ENCODE assay signal across 17 cellular contexts in the genomic region with DNA sequence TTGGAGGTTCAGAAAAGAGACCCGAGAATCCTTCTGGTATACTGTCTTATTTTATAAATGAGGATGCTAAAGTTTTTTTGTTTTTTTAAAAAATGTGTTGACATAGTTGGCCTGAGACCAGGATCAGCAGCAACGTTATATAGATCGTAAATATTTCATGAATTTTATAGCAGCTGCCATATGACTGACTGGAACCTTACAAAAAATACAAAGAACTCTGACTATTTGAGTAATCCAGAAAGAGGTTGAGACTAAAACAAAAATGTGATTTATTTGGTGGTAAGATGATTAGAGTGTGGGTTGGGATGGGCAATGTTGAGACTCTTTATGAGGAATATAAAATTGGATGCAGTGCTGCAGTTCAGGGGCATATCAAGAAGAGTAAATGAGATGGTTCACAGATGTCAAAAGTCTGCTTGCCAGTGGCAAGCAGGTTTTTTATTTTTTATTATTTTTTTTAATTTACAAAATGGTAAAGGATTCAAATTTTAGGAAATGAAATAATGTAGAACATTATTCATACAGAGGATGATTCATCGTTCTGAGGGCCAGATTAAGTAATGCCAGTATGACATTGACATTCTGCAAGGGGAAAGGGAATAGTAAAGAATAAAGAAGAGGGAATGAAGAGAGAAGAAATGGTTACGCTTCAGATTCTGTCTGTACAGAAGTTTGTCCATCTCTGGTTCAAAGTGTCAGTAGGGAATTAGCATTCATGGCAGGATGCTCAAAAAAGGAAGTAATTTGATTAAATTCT. TPM values are rescaled to one million over a fixed set of nuclear protein-coding genes. Genes with fewer than 3 reads are reported as not detected.
DNase-seq lines count a peak whose midpoint lies in the region; TF ChIP-seq lines count a peak whose summit lies in the region.
"Had no signal": no experiment of that assay in that cellular context is flagged by ENCODE, and none has a peak within 500 bp of the region (broad histone marks: within the 10 kb centered on the region; RNA-seq: fewer than 3 reads in every experiment).

No MANE protein-coding gene starts in this region.

- peaks cover 30% of the 10 kb centered on the region for H3K36me3 Mint-ChIP-seq in activated naive CD8-positive, alpha-beta T cell treated with anti-CD3 and anti-CD28 coated beads for 36 hours
- H3K36me3 Mint-ChIP-seq in immature natural killer cell: peaks cover 0 to 17% (median 7%) of the 10 kb centered on the region in 3 donors

- H3K9me3 ChIP-seq in HEK293 (ENCODE audit: control insufficient read depth, insufficient read depth, low read depth, low read length): no peaks in the 10 kb centered on the region
- H3K9me3 ChIP-seq: right atrium auricular region had no signal

- H3K27ac Mint-ChIP-seq in activated naive CD8-positive, alpha-beta T cell treated with anti-CD3 and anti-CD28 coated beads for 36 hours: peak overlapping the region; percentile 10
- H3K27ac Mint-ChIP-seq in immature natural killer cell: peak overlapping the region in 4 of 6 donors; percentile 19 to 65 (median 53)
- H3K27ac Mint-ChIP-seq: activated CD4-positive, alpha-beta memory T cell treated with anti-CD3 and anti-CD28 coated beads, Interleukin-2, amount 10 ng/mL, durations not matched to agents 7 days and 5 days; activated naive CD4-positive, alpha-beta T cell treated with anti-CD3 and anti-CD28 coated beads, Interleukin-2, amount 10 ng/mL, durations not matched to agents 7 days and 5 days; dendritic cell treated with granulocyte-macrophage colony-stimulating factor and Interleukin-4, amounts not matched to agents 40 ng/mL and 50 ng/mL, for 4 days; T-helper 1 cell treated with Interleukin-12 subunit alpha and Interleukin-12 subunit beta and Interleukin-4 antibody, amounts not matched to agents 30 μg/mL and 1 μg/mL, for 36 hours had no signal

- DNase-seq in AG10803 (ENCODE audit: low read depth): peak; percentile 34
- no peak for DNase-seq in activated naive CD8-positive, alpha-beta T cell treated with anti-CD3 and anti-CD28 coated beads for 36 hours
- no peak for DNase-seq in immature natural killer cell
- no peak for DNase-seq in stimulated activated CD4-positive, alpha-beta T cell treated with anti-CD3 and anti-CD28 coated beads, Interleukin-12 subunit alpha, Interleukin-12 subunit beta, amount 100 ng/mL, for 4 hours
- no peak for DNase-seq in GM19240 (ENCODE audit: insufficient read length, low spot score)
- no peak for DNase-seq in central memory CD4-positive, alpha-beta T cell
- no peak for DNase-seq in posterior cingulate gyrus
- DNase-seq: activated CD4-positive, alpha-beta memory T cell treated with anti-CD3 and anti-CD28 coated beads, Interleukin-2, amount 10 ng/mL, durations not matched to agents 7 days and 5 days; activated naive CD4-positive, alpha-beta T cell treated with anti-CD3 and anti-CD28 coated beads, Interleukin-2, amount 10 ng/mL, durations not matched to agents 7 days and 5 days; CD8-positive, alpha-beta memory T cell; kidney; NCI-H1417 treated with DMSO at 0.1 percent for 48 hours; NCI-H510A had no signal

- POLR2A ChIA-PET in HEK293 (lab: Yijun Ruan, JAX): no interaction called here

- no peak overlapping the region for H3K27ac ChIP-seq in HEK293 (ENCODE audit: extremely low read depth, low read depth, low read length)
- H3K27ac ChIP-seq: right atrium auricular region had no signal

- H3K4me1 ChIP-seq in HEK293 (ENCODE audit: control insufficient read depth, insufficient read depth, low read length): no peaks in the 10 kb centered on the region

- H3K27me3 Mint-ChIP-seq in activated naive CD8-positive, alpha-beta T cell treated with anti-CD3 and anti-CD28 coated beads for 36 hours: no peaks in the 10 kb centered on the region
- peaks cover 0 to 3% (median 0%) of the 10 kb centered on the region in 3 donors for H3K27me3 Mint-ChIP-seq in immature natural killer cell (ENCODE audit: low read depth in 3 of 3)
- H3K27me3 Mint-ChIP-seq: activated CD4-positive, alpha-beta memory T cell treated with anti-CD3 and anti-CD28 coated beads, Interleukin-2, amount 10 ng/mL, durations not matched to agents 7 days and 5 days; activated naive CD4-positive, alpha-beta T cell treated with anti-CD3 and anti-CD28 coated beads, Interleukin-2, amount 10 ng/mL, durations not matched to agents 7 days and 5 days; CD8-positive, alpha-beta memory T cell; dendritic cell treated with granulocyte-macrophage colony-stimulating factor and Interleukin-4, amounts not matched to agents 40 ng/mL and 50 ng/mL, for 4 days had no signal

- H3K9me3 Mint-ChIP-seq in activated naive CD8-positive, alpha-beta T cell treated with anti-CD3 and anti-CD28 coated beads for 36 hours: no peaks in the 10 kb centered on the region
- H3K9me3 Mint-ChIP-seq in immature natural killer cell: no peaks in the 10 kb centered on the region
- H3K9me3 Mint-ChIP-seq: activated CD4-positive, alpha-beta memory T cell treated with anti-CD3 and anti-CD28 coated beads, Interleukin-2, amount 10 ng/mL, durations not matched to agents 7 days and 5 days; activated naive CD4-positive, alpha-beta T cell treated with anti-CD3 and anti-CD28 coated beads, Interleukin-2, amount 10 ng/mL, durations not matched to agents 7 days and 5 days; CD8-positive, alpha-beta memory T cell; dendritic cell treated with granulocyte-macrophage colony-stimulating factor and Interleukin-4, amounts not matched to agents 40 ng/mL and 50 ng/mL, for 4 days; T-helper 1 cell treated with Interleukin-12 subunit alpha and Interleukin-12 subunit beta and Interleukin-4 antibody, amounts not matched to agents 30 μg/mL and 1 μg/mL, for 36 hours had no signal

- peaks cover 28 to 54% of the 10 kb centered on the region in 2 experiments; a peak in 2 of 3 replicates for H3K36me3 ChIP-seq in HEK293 (ENCODE audit: control insufficient read depth in 2 of 2, insufficient read depth in 1 of 2, low read length in 2 of 2)

- intact Hi-C loops in posterior cingulate gyrus (cut with DNase I): no loop called here

- no peak overlapping the region for H3K4me3 Mint-ChIP-seq in activated naive CD8-positive, alpha-beta T cell treated with anti-CD3 and anti-CD28 coated beads for 36 hours
- no peak overlapping the region for H3K4me3 Mint-ChIP-seq in immature natural killer cell
- H3K4me3 Mint-ChIP-seq: activated CD4-positive, alpha-beta memory T cell treated with anti-CD3 and anti-CD28 coated beads, Interleukin-2, amount 10 ng/mL, durations not matched to agents 7 days and 5 days; activated naive CD4-positive, alpha-beta T cell treated with anti-CD3 and anti-CD28 coated beads, Interleukin-2, amount 10 ng/mL, durations not matched to agents 7 days and 5 days; CD8-positive, alpha-beta memory T cell; dendritic cell treated with granulocyte-macrophage colony-stimulating factor and Interleukin-4, amounts not matched to agents 40 ng/mL and 50 ng/mL, for 4 days; T-helper 1 cell treated with Interleukin-12 subunit alpha and Interleukin-12 subunit beta and Interleukin-4 antibody, amounts not matched to agents 30 μg/mL and 1 μg/mL, for 36 hours had no signal

- H3K4me3 ChIP-seq in AG10803 (ENCODE audit: low read length) (no peak overlapping the region), HEK293 (ENCODE audit: low read depth, low read length) (no peak overlapping the region)
- H3K4me3 ChIP-seq: right atrium auricular region had no signal

- TF ChIP-seq CTCF in AG10803 (conservative IDR thresholded peaks at IDR 0.05; ENCODE audit: low read length) (no peak), HEK293 (tag by site-specific recombination; IDR thresholded peaks at IDR 0.05) (no peak)

- H3K4me1 Mint-ChIP-seq in activated naive CD8-positive, alpha-beta T cell treated with anti-CD3 and anti-CD28 coated beads for 36 hours: peaks cover 14% of the 10 kb centered on the region
- H3K4me1 Mint-ChIP-seq in immature natural killer cell: peaks cover 17 to 57% of the 10 kb centered on the region in 2 donors
- H3K4me1 Mint-ChIP-seq: activated naive CD4-positive, alpha-beta T cell treated with anti-CD3 and anti-CD28 coated beads, Interleukin-2, amount 10 ng/mL, durations not matched to agents 7 days and 5 days had no signal

- CTCF ChIA-PET in HEK293 (lab: Yijun Ruan, JAX): interaction anchor here (0.6 kb wide), 1 partner anchor 20 kb away, joined by 5 read pairs; no protein-coding TSS in a partner anchor

TF ChIP-seq in HEK293, 187 proteins besides CTCF, POLR2A, EP300 and RAD21:
- peak; percentile 47; the same call in 1 of the 2 replicates for TF ChIP-seq PRDM6 (tag by site-specific recombination; IDR thresholded peaks at IDR 0.05)
- TF ChIP-seq ZNF544 (tag by site-specific recombination; IDR thresholded peaks at IDR 0.05): no peak

RNA-seq across cellular contexts. Expression of gene SCAF8, which starts 58.5 kb away (rescaled TPM):
- total RNA-seq in activated naive CD8-positive, alpha-beta T cell treated with anti-CD3 and anti-CD28 coated beads for 36 hours: 10 to 100 TPM; 39.8 to 43.8 TPM
- polyA plus RNA-seq in immature natural killer cell: 10 to 100 TPM in 1 of 3 donors, 1 to 10 TPM in 2; 6.4 to 18.2 (median 8.1) TPM
